Comparison of ENCODE assay signal across 9 cellular contexts in the genomic region with DNA sequence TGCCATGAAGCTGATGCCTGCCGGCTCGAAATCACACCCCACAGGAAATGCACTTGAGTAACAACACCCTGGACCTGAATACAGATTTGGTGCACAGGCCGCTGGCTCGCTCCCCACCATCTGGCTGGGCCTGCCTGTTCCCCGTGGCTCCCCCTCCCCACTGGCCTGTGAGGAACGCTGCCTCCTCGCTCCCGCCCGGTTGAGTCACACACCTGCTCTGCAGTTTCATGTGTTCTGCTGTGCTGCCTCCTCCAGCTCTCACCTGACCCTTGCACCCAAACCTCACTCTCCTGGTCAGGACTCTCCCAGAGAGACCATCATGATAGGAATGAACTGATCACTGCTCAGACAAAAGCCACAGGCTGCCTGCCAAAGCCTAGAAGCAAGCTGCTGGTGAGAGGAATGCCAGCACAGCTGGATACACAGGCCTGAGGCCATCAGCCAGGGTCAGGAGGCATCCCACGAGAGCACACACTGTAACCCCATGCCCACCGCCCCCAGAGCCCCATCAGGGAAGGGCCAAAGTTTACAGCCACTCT. TPM values are rescaled to one million over a fixed set of nuclear protein-coding genes. Genes with fewer than 3 reads are reported as not detected.
DNase-seq lines count a peak whose midpoint lies in the region; ATAC-seq and TF ChIP-seq lines count a peak whose summit lies in the region.
"Had no signal": no experiment of that assay in that cellular context is flagged by ENCODE, and none has a peak within 500 bp of the region (broad histone marks: within the 10 kb centered on the region; RNA-seq: fewer than 3 reads in every experiment).

No MANE protein-coding gene starts in this region.

- no peak overlapping the region for H4K8ac ChIP-seq in mesenchymal stem cell (ENCODE audit: low read length)

- H2AK5ac ChIP-seq in mesenchymal stem cell (ENCODE audit: low read length, severe bottlenecking), result no peak overlapping the region

- H3K4ac ChIP-seq in mesenchymal stem cell (ENCODE audit: low read depth in 1 of 2, low read length in 2 of 2), result no peak overlapping the region

- H3K4me3 ChIP-seq in breast epithelium (no peak overlapping the region), choroid plexus epithelial cell (ENCODE audit: low read depth, low read length) (no peak overlapping the region), mesenchymal stem cell (ENCODE audit: insufficient read depth in 1 of 2, low read depth in 1 of 2, low read length in 2 of 2) (peak overlapping the region in 1 of 2 experiments; percentile 48)

- no peak overlapping the region for H3K23ac ChIP-seq in mesenchymal stem cell (ENCODE audit: low read length in 2 of 2)

- H3K9me3 Mint-ChIP-seq in MCF 10A (ENCODE audit: unreplicated experiment), result no peaks in the 10 kb centered on the region
- no peaks in the 10 kb centered on the region for H3K9me3 Mint-ChIP-seq in type B pancreatic cell

- no peak overlapping the region for H3K18ac ChIP-seq in mesenchymal stem cell (ENCODE audit: low read depth in 1 of 2, low read length in 2 of 2)

- H3K4me1 Mint-ChIP-seq in MCF 10A (ENCODE audit: insufficient read depth, unreplicated experiment) (peaks cover 32% of the 10 kb centered on the region), type B pancreatic cell (ENCODE audit: unreplicated experiment) (peaks cover 35% of the 10 kb centered on the region)

- no peak overlapping the region for H3K4me3 Mint-ChIP-seq in MCF 10A (ENCODE audit: unreplicated experiment)
- H3K4me3 Mint-ChIP-seq in type B pancreatic cell, result peak overlapping the region; percentile 45
- H3K4me3 Mint-ChIP-seq: WTC11 had no signal

- no TSS peak for BruUV-seq in MCF 10A (replicated peaks; lab: Mats Ljungman, UMichigan)

- CTCF ChIA-PET in MCF 10A (lab: Yijun Ruan, JAX), result interaction anchor here (0.6 to 6.9 kb wide), 12 partner anchors 8 to 1409 kb away, joined by 3 to 85 read pairs (median 4); a partner anchor contains a TSS

- H3K4me2 ChIP-seq in mesenchymal stem cell (ENCODE audit: low read length, poor library complexity, severe bottlenecking), result no peak overlapping the region

- POLR2A ChIA-PET in MCF 10A (lab: Yijun Ruan, JAX), result interaction anchor here (1.0 to 5.5 kb wide), 7 partner anchors 12 to 224 kb away, joined by 3 to 35 read pairs (median 5); a partner anchor contains a TSS

- no peak overlapping the region for H2BK15ac ChIP-seq in mesenchymal stem cell (ENCODE audit: low read depth, poor library complexity, severe bottlenecking)

- peak overlapping the region; percentile 18 for H4K91ac ChIP-seq in mesenchymal stem cell (ENCODE audit: low read length)

- TF ChIP-seq POLR2A in breast epithelium (IDR thresholded peaks at IDR 0.05), result no peak

- no peak overlapping the region for H2AFZ ChIP-seq in mesenchymal stem cell (ENCODE audit: low read depth, low read length)

- no peak for TF ChIP-seq CTCF in MCF 10A (IDR thresholded peaks at IDR 0.05; ENCODE audit: unreplicated experiment)
- no peak for TF ChIP-seq CTCF in breast epithelium (IDR thresholded peaks at IDR 0.05)
- no peak for TF ChIP-seq CTCF in choroid plexus epithelial cell (conservative IDR thresholded peaks at IDR 0.05; ENCODE audit: low read depth, low read length)
- no peak for TF ChIP-seq CTCF in type B pancreatic cell (conservative IDR thresholded peaks at IDR 0.05)

- H2BK5ac ChIP-seq in mesenchymal stem cell (ENCODE audit: low read depth, low read length, poor library complexity, severe bottlenecking), result no peak overlapping the region

- H3K36me3 ChIP-seq in breast epithelium (no peaks in the 10 kb centered on the region), mesenchymal stem cell (ENCODE audit: control insufficient read depth in 1 of 2, insufficient read depth in 2 of 2, low read depth in 1 of 2, low read length in 2 of 2) (peaks cover 0 to 5% of the 10 kb centered on the region in 2 experiments)

- H3K4me1 ChIP-seq in breast epithelium (peaks cover 3 to 5% of the 10 kb centered on the region in 2 donors), mesenchymal stem cell (ENCODE audit: control insufficient read depth, insufficient read depth, low read depth, low read length) (peaks cover 30% of the 10 kb centered on the region)

- H2BK12ac ChIP-seq in mesenchymal stem cell (ENCODE audit: low read length in 2 of 2), result peak overlapping the region; percentile 4 to 14

- H3K27me3 Mint-ChIP-seq in MCF 10A (ENCODE audit: insufficient read depth, unreplicated experiment) (no peaks in the 10 kb centered on the region), type B pancreatic cell (no peaks in the 10 kb centered on the region)

- ATAC-seq in HG03039 (IDR thresholded peaks at IDR 0.05; ENCODE audit: unreplicated experiment), result no peak
- ATAC-seq in HG02610 (IDR thresholded peaks at IDR 0.05; ENCODE audit: unreplicated experiment), result no peak
- ATAC-seq: WTC11 had no signal

- H3K27me3 ChIP-seq in breast epithelium, result no peaks in the 10 kb centered on the region
- no peaks in the 10 kb centered on the region for H3K27me3 ChIP-seq in mesenchymal stem cell (ENCODE audit: control insufficient read depth in 1 of 2, insufficient read depth in 1 of 2, low read length in 2 of 2)

- H3K9me3 ChIP-seq in breast epithelium, result no peaks in the 10 kb centered on the region
- no peaks in the 10 kb centered on the region for H3K9me3 ChIP-seq in mesenchymal stem cell (ENCODE audit: control insufficient read depth, low read length)

- peak overlapping the region; percentile 52 for H3K27ac Mint-ChIP-seq in MCF 10A (ENCODE audit: low read depth, unreplicated experiment)
- H3K27ac Mint-ChIP-seq in type B pancreatic cell, result peak overlapping the region; percentile 62
- H3K27ac Mint-ChIP-seq: WTC11 had no signal

- no peaks in the 10 kb centered on the region for H3K36me3 Mint-ChIP-seq in MCF 10A (ENCODE audit: insufficient read depth, unreplicated experiment)
- peaks cover 3% of the 10 kb centered on the region for H3K36me3 Mint-ChIP-seq in type B pancreatic cell

- WGBS in mesenchymal stem cell, result 70% methylated on average over 11 of the region's 11 CpGs

- intact Hi-C loops in MCF 10A (cut with micrococcal nuclease), result loop anchor here (1.0 kb wide), 1 partner anchor 26 kb away; no protein-coding TSS in a partner anchor
- intact Hi-C loops in breast epithelium (cut with DNase I; ENCODE audit: low total_unique reads), result no loop called here

- DNase-seq in MCF 10A (ENCODE audit: unreplicated experiment) (peak; percentile 73), breast epithelium (ENCODE audit: low spot score in 2 of 2) (no peak), choroid plexus epithelial cell (ENCODE audit: low read depth) (peak; percentile 66), mesenchymal stem cell (no peak), type B pancreatic cell (ENCODE audit: extremely low spot score, unreplicated experiment) (no peak)
- DNase-seq in activated CD4-positive, alpha-beta T cell treated with anti-CD3 and anti-CD28 coated beads for 1 hour, result no peak

- no peak overlapping the region for H2BK120ac ChIP-seq in mesenchymal stem cell (ENCODE audit: low read depth, low read length)

- H3K27ac ChIP-seq in breast epithelium (no peak overlapping the region), mesenchymal stem cell (ENCODE audit: low read length, poor library complexity, severe bottlenecking) (peak overlapping the region; percentile 33)

- H3K9ac ChIP-seq in mesenchymal stem cell (ENCODE audit: low read length), result peak overlapping the region; percentile 43

- H3K14ac ChIP-seq in mesenchymal stem cell (ENCODE audit: low read length in 2 of 2), result no peak overlapping the region

- H3K79me1 ChIP-seq in mesenchymal stem cell (replicated peaks; ENCODE audit: low read length, poor library complexity, severe bottlenecking), result peaks cover 2% of the 10 kb centered on the region

RNA-seq across cellular contexts. Expression of a gene that starts 3.8 kb away (rescaled TPM):
- total RNA-seq in MCF 10A (2022) (63.3 and 72.7 TPM in 2 replicates), breast epithelium (100 to 1,000 TPM; 181 to 225 (median 223) TPM), type B pancreatic cell (ENCODE audit: low replicate concordance) (65.7 and 90.1 TPM in 2 replicates)
- polyA plus RNA-seq in mesenchymal stem cell (2013, experiment 1 of 2), result 68.6 TPM
- polyA plus RNA-seq in mesenchymal stem cell (2013, experiment 2 of 2), result 73.5 TPM

RNA-seq across cellular contexts. Expression of a gene that starts 25.2 kb away (rescaled TPM):
- 2.9 and 5.2 TPM in 2 replicates for total RNA-seq in MCF 10A (2022)
- total RNA-seq in breast epithelium, result 10 to 100 TPM in 1 of 3 donors, 1 to 10 TPM in 2; 6.9 to 13.0 (median 7.3) TPM
- polyA plus RNA-seq in mesenchymal stem cell (2013, experiment 1 of 2), result 5.2 TPM
- polyA plus RNA-seq in mesenchymal stem cell (2013, experiment 2 of 2), result 4.8 TPM
- 3.2 and 6.9 TPM in 2 replicates for total RNA-seq in type B pancreatic cell (ENCODE audit: low replicate concordance)

RNA-seq across cellular contexts. Expression of a gene that starts 46.4 kb away (rescaled TPM):
- total RNA-seq in MCF 10A (2022), result 83.3 and 96.3 TPM in 2 replicates
- 100 to 1,000 TPM in 2 of 3 donors, 10 to 100 TPM in 1; 91.9 to 119 (median 116) TPM for total RNA-seq in breast epithelium
- polyA plus RNA-seq in mesenchymal stem cell (2013, experiment 1 of 2), result 106 TPM
- polyA plus RNA-seq in mesenchymal stem cell (2013, experiment 2 of 2), result 108 TPM
- 102 and 123 TPM in 2 replicates for total RNA-seq in type B pancreatic cell (ENCODE audit: low replicate concordance)

RNA-seq across cellular contexts. Expression of a gene that starts 51.7 kb away (rescaled TPM):
- 1.0 and 1.2 TPM in 2 replicates for total RNA-seq in MCF 10A (2022)
- total RNA-seq in breast epithelium, result 10 to 100 TPM in 1 of 3 donors, 1 to 10 TPM in 2; 3.5 to 11.4 (median 9.2) TPM
- polyA plus RNA-seq in mesenchymal stem cell (2013, experiment 1 of 2), result 1.8 TPM
- polyA plus RNA-seq in mesenchymal stem cell (2013, experiment 2 of 2), result 1.6 TPM
- 6.6 and 11.5 TPM in 2 replicates for total RNA-seq in type B pancreatic cell (ENCODE audit: low replicate concordance)

RNA-seq across cellular contexts. Expression of a gene that starts 59.8 kb away (rescaled TPM):
- 91.6 and 102 TPM in 2 replicates for total RNA-seq in MCF 10A (2022)
- total RNA-seq in breast epithelium, result 10 to 100 TPM; 31.0 to 70.9 (median 51.5) TPM
- polyA plus RNA-seq in mesenchymal stem cell (2013, experiment 1 of 2), result 59.1 TPM
- polyA plus RNA-seq in mesenchymal stem cell (2013, experiment 2 of 2), result 55.9 TPM
- 45.6 and 78.9 TPM in 2 replicates for total RNA-seq in type B pancreatic cell (ENCODE audit: low replicate concordance)

Comparison
In these comparisons a context has a peak if more than half of its experiments do, and no peak if none do; other contexts are left out.
1. DNase-seq: peak in MCF 10A (single experiment) and choroid plexus epithelial cell (single experiment); none in breast epithelium (0 of 2), mesenchymal stem cell (single experiment), type B pancreatic cell (single experiment) and activated CD4-positive, alpha-beta T cell treated with anti-CD3 and anti-CD28 coated beads for 1 hour (single experiment).